Comparison of ENCODE assay signal across 17 cellular contexts in genomic region chr2:211899871-211900482, GRCh38.
DNase-seq lines count a peak whose midpoint lies in the region; ATAC-seq and TF ChIP-seq lines count a peak whose summit lies in the region.
"Had no signal": no experiment of that assay in that cellular context is flagged by ENCODE, and none has a peak within 500 bp of the region (broad histone marks: within the 10 kb centered on the region; RNA-seq: fewer than 3 reads in every experiment).

No MANE protein-coding gene starts in this region.

- POLR2A ChIA-PET in CD4-positive, alpha-beta memory T cell (lab: Charles Lee; ENCODE audit: partially characterized antibody) = no interaction called here

- no peaks in the 10 kb centered on the region for H3K36me3 Mint-ChIP-seq in CD4-positive, alpha-beta memory T cell
- H3K36me3 Mint-ChIP-seq: CD4-positive, CD25-positive, alpha-beta regulatory T cell; stimulated activated effector memory CD8-positive, alpha-beta T cell treated with anti-CD3 and anti-CD28 coated beads, Interleukin-12 subunit alpha, Interleukin-12 subunit beta, amount 100 ng/mL, for 72 hours; WTC11 had no signal

- H3K79me2 ChIP-seq in hepatocyte = no peaks in the 10 kb centered on the region

- H3K9me3 ChIP-seq in hepatocyte (ENCODE audit: low read depth) = no peaks in the 10 kb centered on the region
- H3K9me3 ChIP-seq in skeletal muscle tissue (ENCODE audit: control insufficient read depth in 3 of 3, low read length in 3 of 3) = peaks cover 0 to under 1% (median 0%) of the 10 kb centered on the region in 3 donors
- no peaks in the 10 kb centered on the region for H3K9me3 ChIP-seq in CD4-positive, alpha-beta memory T cell (ENCODE audit: control insufficient read depth in 1 of 2, low read length in 2 of 2)
- H3K9me3 ChIP-seq: uterus had no signal

- H3K4me1 Mint-ChIP-seq in CD4-positive, alpha-beta memory T cell = no peaks in the 10 kb centered on the region
- H3K4me1 Mint-ChIP-seq: CD4-positive, CD25-positive, alpha-beta regulatory T cell; stimulated activated effector memory CD8-positive, alpha-beta T cell treated with anti-CD3 and anti-CD28 coated beads, Interleukin-12 subunit alpha, Interleukin-12 subunit beta, amount 100 ng/mL, for 72 hours had no signal

- peak overlapping the region; percentile 52 for H3K4me2 ChIP-seq in hepatocyte

- H3K4me3 ChIP-seq in hepatocyte (no peak overlapping the region), skeletal muscle tissue (ENCODE audit: low read length in 3 of 3) (peak overlapping the region; percentile 14 to 57 (median 34))
- no peak overlapping the region for H3K4me3 ChIP-seq in CD4-positive, alpha-beta memory T cell (ENCODE audit: low read length in 2 of 2)
- H3K4me3 ChIP-seq: uterus had no signal

- H3K27ac ChIP-seq in hepatocyte = no peak overlapping the region
- H3K27ac ChIP-seq in skeletal muscle tissue (ENCODE audit: low read depth, low read length) = peak overlapping the region; percentile 86
- H3K27ac ChIP-seq in CD4-positive, alpha-beta memory T cell (ENCODE audit: low read depth, low read length) = no peak overlapping the region
- H3K27ac ChIP-seq: uterus had no signal

- no peak overlapping the region for H3K27ac Mint-ChIP-seq in CD4-positive, alpha-beta memory T cell
- H3K27ac Mint-ChIP-seq: activated naive CD4-positive, alpha-beta T cell treated with anti-CD3 and anti-CD28 coated beads for 36 hours; CD4-positive, CD25-positive, alpha-beta regulatory T cell; stimulated activated effector memory CD8-positive, alpha-beta T cell treated with anti-CD3 and anti-CD28 coated beads, Interleukin-12 subunit alpha, Interleukin-12 subunit beta, amount 100 ng/mL, for 72 hours; WTC11 had no signal

- no peaks in the 10 kb centered on the region for H3K27me3 Mint-ChIP-seq in CD4-positive, alpha-beta memory T cell
- H3K27me3 Mint-ChIP-seq: CD4-positive, CD25-positive, alpha-beta regulatory T cell had no signal

- H3K9me2 ChIP-seq in hepatocyte (replicated peaks; ENCODE audit: insufficient read depth) = no peaks in the 10 kb centered on the region

- H2AFZ ChIP-seq in hepatocyte = no peak overlapping the region

- H3K9ac ChIP-seq in skeletal muscle tissue (ENCODE audit: low read depth in 1 of 3, low read length in 3 of 3) = peak overlapping the region; percentile 41 to 63 (median 52)

- H3K4me1 ChIP-seq in hepatocyte (ENCODE audit: insufficient read depth) (no peaks in the 10 kb centered on the region), skeletal muscle tissue (ENCODE audit: control insufficient read depth in 3 of 3, insufficient read depth in 3 of 3, low read length in 3 of 3) (peaks cover 0 to 5% (median 0%) of the 10 kb centered on the region in 3 donors)
- H3K4me1 ChIP-seq in CD4-positive, alpha-beta memory T cell (ENCODE audit: insufficient read depth, low read length) = no peaks in the 10 kb centered on the region
- H3K4me1 ChIP-seq: uterus had no signal

- no peak for TF ChIP-seq CTCF in hepatocyte (IDR thresholded peaks at IDR 0.05; ENCODE audit: poor library complexity)

- 52% methylated on average over 6 of the region's 6 CpGs for WGBS in hepatocyte (ENCODE audit: low lambda C conversion rate, missing lambda C conversion rate)

- intact Hi-C loops in CD4-positive, alpha-beta memory T cell (cut with micrococcal nuclease) = no loop called here

- H3K36me3 ChIP-seq in hepatocyte (replicated peaks; ENCODE audit: insufficient read depth, low read depth) (no peaks in the 10 kb centered on the region), skeletal muscle tissue (ENCODE audit: control insufficient read depth in 3 of 3, insufficient read depth in 3 of 3, low read length in 3 of 3) (no peaks in the 10 kb centered on the region)
- H3K36me3 ChIP-seq in CD4-positive, alpha-beta memory T cell (ENCODE audit: insufficient read depth, low read length) = no peaks in the 10 kb centered on the region
- H3K36me3 ChIP-seq: uterus had no signal

- no peak overlapping the region for H3K4me3 Mint-ChIP-seq in CD4-positive, alpha-beta memory T cell
- H3K4me3 Mint-ChIP-seq: activated naive CD4-positive, alpha-beta T cell treated with anti-CD3 and anti-CD28 coated beads for 36 hours; CD4-positive, CD25-positive, alpha-beta regulatory T cell; stimulated activated effector memory CD8-positive, alpha-beta T cell treated with anti-CD3 and anti-CD28 coated beads, Interleukin-12 subunit alpha, Interleukin-12 subunit beta, amount 100 ng/mL, for 72 hours; WTC11 had no signal

- H4K20me1 ChIP-seq in hepatocyte (ENCODE audit: insufficient read depth, poor library complexity, severe bottlenecking) = no peaks in the 10 kb centered on the region

- DNase-seq in NCI-H2171 treated with DMSO at 0.1 percent for 48 hours (lab: John Stamatoyannopoulos, UW) (peak; percentile 8), NCI-H2171 (lab: John Stamatoyannopoulos, UW) (no peak), astrocyte of the hippocampus (ENCODE audit: low read depth, low spot score) (peak; percentile 20), hepatocyte (ENCODE audit: low spot score) (no peak), inferior parietal cortex (ENCODE audit: extremely low spot score) (no peak)
- no peak for DNase-seq in CD4-positive, alpha-beta memory T cell
- DNase-seq: 8988T; activated naive CD4-positive, alpha-beta T cell treated with anti-CD3 and anti-CD28 coated beads for 36 hours; CD4-positive, CD25-positive, alpha-beta regulatory T cell; NCI-H526; stimulated activated CD4-positive, alpha-beta T cell treated with anti-CD3 and anti-CD28 coated beads, Interleukin-4, amount 100 ng/mL, for 4 hours; T-helper 1 cell; uterus had no signal

- CTCF ChIA-PET in CD4-positive, alpha-beta memory T cell (lab: Charles Lee; ENCODE audit: partially characterized antibody) = no interaction called here

- no peak for ATAC-seq in GM21723 (IDR thresholded peaks at IDR 0.05; ENCODE audit: unreplicated experiment)
- ATAC-seq: stimulated activated effector memory CD8-positive, alpha-beta T cell treated with anti-CD3 and anti-CD28 coated beads, Interleukin-12 subunit alpha, Interleukin-12 subunit beta, amount 100 ng/mL, for 72 hours; WTC11 had no signal

- no peaks in the 10 kb centered on the region for H3K27me3 ChIP-seq in hepatocyte
- no peaks in the 10 kb centered on the region for H3K27me3 ChIP-seq in skeletal muscle tissue (ENCODE audit: control insufficient read depth in 3 of 3, insufficient read depth in 3 of 3, low read length in 3 of 3)
- H3K27me3 ChIP-seq in CD4-positive, alpha-beta memory T cell (ENCODE audit: insufficient read depth, low read length) = no peaks in the 10 kb centered on the region
- H3K27me3 ChIP-seq: uterus had no signal

- peaks cover 0 to 7% (median 5%) of the 10 kb centered on the region in 8 donors for H3K9me3 Mint-ChIP-seq in CD4-positive, alpha-beta memory T cell
- H3K9me3 Mint-ChIP-seq: WTC11 had no signal

Comparison
In these comparisons a context has a peak if more than half of its experiments do, and no peak if none do; other contexts are left out.
1. DNase-seq: peak in NCI-H2171 treated with DMSO at 0.1 percent for 48 hours (single experiment) and astrocyte of the hippocampus (single experiment); none in NCI-H2171 (single experiment), hepatocyte (single experiment), CD4-positive, alpha-beta memory T cell (0 of 5) and inferior parietal cortex (single experiment).
2. H3K4me3 ChIP-seq: peak in skeletal muscle tissue (3 of 3); none in hepatocyte (single experiment) and CD4-positive, alpha-beta memory T cell (0 of 2).